Comparison of ENCODE assay signal across 15 cellular contexts in genomic region chr6:125477849-125478248, GRCh38.
"Had no signal": no experiment of that assay in that cellular context is flagged by ENCODE, and none has a peak within 500 bp of the region (broad histone marks: within the 10 kb centered on the region; RNA-seq: fewer than 3 reads in every experiment).

No MANE protein-coding gene starts in this region.

- H3K4me3 ChIP-seq: coronary artery, esophagus squamous epithelium, gastrocnemius medialis had no signal

- H3K36me3 ChIP-seq: esophagus squamous epithelium, gastrocnemius medialis, WERI-Rb-1 had no signal

- H3K36me3 Mint-ChIP-seq: activated CD4-positive, alpha-beta memory T cell treated with anti-CD3 and anti-CD28 coated beads for 36 hours; activated CD8-positive, alpha-beta memory T cell treated with anti-CD3 and anti-CD28 coated beads, Interleukin-2, amount 10 ng/mL, durations not matched to agents 7 days and 5 days; activated naive CD4-positive, alpha-beta T cell treated with anti-CD3 and anti-CD28 coated beads, Interleukin-2, amount 10 ng/mL, durations not matched to agents 7 days and 5 days; natural killer cell had no signal

- H3K4me1 ChIP-seq: esophagus squamous epithelium had no signal

- H3K27me3 ChIP-seq: esophagus squamous epithelium, gastrocnemius medialis had no signal

- ATAC-seq: activated CD8-positive, alpha-beta memory T cell treated with anti-CD3 and anti-CD28 coated beads, Interleukin-2, amount 10 ng/mL, durations not matched to agents 7 days and 5 days; gastrocnemius medialis; left colon; natural killer cell; SK-N-SH treated with all-trans-retinoic acid at 6 μM for 48 hours; stimulated activated naive CD8-positive, alpha-beta T cell treated with anti-CD3 and anti-CD28 coated beads, Interleukin-15, amount 100 ng/mL, for 72 hours had no signal

- DNase-seq: activated CD4-positive, alpha-beta memory T cell treated with anti-CD3 and anti-CD28 coated beads for 36 hours; activated CD8-positive, alpha-beta memory T cell treated with anti-CD3 and anti-CD28 coated beads, Interleukin-2, amount 10 ng/mL, durations not matched to agents 7 days and 5 days; activated naive CD4-positive, alpha-beta T cell treated with anti-CD3 and anti-CD28 coated beads, Interleukin-2, amount 10 ng/mL, durations not matched to agents 7 days and 5 days; activated T-cell treated with anti-CD3 and anti-CD28 coated beads, Interleukin-2, amount 50 U/mL, for 1 hour; effector CD8-positive, alpha-beta T cell; esophagus squamous epithelium; gastrocnemius medialis; left colon; natural killer cell; stimulated activated naive CD8-positive, alpha-beta T cell treated with anti-CD3 and anti-CD28 coated beads, Interleukin-15, amount 100 ng/mL, for 72 hours; T-helper 1 cell; WERI-Rb-1 had no signal

- H3K9me3 Mint-ChIP-seq: activated CD4-positive, alpha-beta memory T cell treated with anti-CD3 and anti-CD28 coated beads for 36 hours; activated naive CD4-positive, alpha-beta T cell treated with anti-CD3 and anti-CD28 coated beads, Interleukin-2, amount 10 ng/mL, durations not matched to agents 7 days and 5 days; central memory CD8-positive, alpha-beta T cell; natural killer cell; stimulated activated naive CD8-positive, alpha-beta T cell treated with anti-CD3 and anti-CD28 coated beads, Interleukin-15, amount 100 ng/mL, for 72 hours had no signal

- H3K9me3 ChIP-seq: esophagus squamous epithelium, gastrocnemius medialis had no signal

- H3K27ac ChIP-seq: esophagus squamous epithelium, gastrocnemius medialis, WERI-Rb-1 had no signal

- H3K4me1 Mint-ChIP-seq: activated CD8-positive, alpha-beta memory T cell treated with anti-CD3 and anti-CD28 coated beads, Interleukin-2, amount 10 ng/mL, durations not matched to agents 7 days and 5 days; activated naive CD4-positive, alpha-beta T cell treated with anti-CD3 and anti-CD28 coated beads, Interleukin-2, amount 10 ng/mL, durations not matched to agents 7 days and 5 days; central memory CD8-positive, alpha-beta T cell; natural killer cell; stimulated activated naive CD8-positive, alpha-beta T cell treated with anti-CD3 and anti-CD28 coated beads, Interleukin-15, amount 100 ng/mL, for 72 hours had no signal

- H3K4me3 Mint-ChIP-seq: activated CD4-positive, alpha-beta memory T cell treated with anti-CD3 and anti-CD28 coated beads for 36 hours; activated CD8-positive, alpha-beta memory T cell treated with anti-CD3 and anti-CD28 coated beads, Interleukin-2, amount 10 ng/mL, durations not matched to agents 7 days and 5 days; activated naive CD4-positive, alpha-beta T cell treated with anti-CD3 and anti-CD28 coated beads, Interleukin-2, amount 10 ng/mL, durations not matched to agents 7 days and 5 days; central memory CD8-positive, alpha-beta T cell; natural killer cell; stimulated activated naive CD8-positive, alpha-beta T cell treated with anti-CD3 and anti-CD28 coated beads, Interleukin-15, amount 100 ng/mL, for 72 hours had no signal

- H3K27ac Mint-ChIP-seq: activated CD4-positive, alpha-beta memory T cell treated with anti-CD3 and anti-CD28 coated beads for 36 hours; activated CD8-positive, alpha-beta memory T cell treated with anti-CD3 and anti-CD28 coated beads, Interleukin-2, amount 10 ng/mL, durations not matched to agents 7 days and 5 days; activated naive CD4-positive, alpha-beta T cell treated with anti-CD3 and anti-CD28 coated beads, Interleukin-2, amount 10 ng/mL, durations not matched to agents 7 days and 5 days; natural killer cell; stimulated activated naive CD8-positive, alpha-beta T cell treated with anti-CD3 and anti-CD28 coated beads, Interleukin-15, amount 100 ng/mL, for 72 hours had no signal
